In genomic region chr3:156787926-156788663, GRCh38 we compare ENCODE assay signal across 8 cellular contexts. TPM values are rescaled to one million over a fixed set of nuclear protein-coding genes. Genes with fewer than 3 reads are reported as not detected.
DNase-seq lines count a peak whose midpoint lies in the region; ATAC-seq and TF ChIP-seq lines count a peak whose summit lies in the region.

No MANE protein-coding gene starts in this region.

- H3K27me3 ChIP-seq in upper lobe of right lung: no peaks in the 10 kb centered on the region

- intact Hi-C loops in sciatic nerve (cut with DNase I): no loop called here
- intact Hi-C loops in upper lobe of right lung (cut with DNase I): no loop called here

- ATAC-seq in GM18870 (IDR thresholded peaks at IDR 0.05; ENCODE audit: unreplicated experiment) (peak; percentile 71), HG03439 (IDR thresholded peaks at IDR 0.05; ENCODE audit: unreplicated experiment) (peak; percentile 68), sciatic nerve (peak; percentile 46), upper lobe of right lung (no peak)

- no peak for TF ChIP-seq CTCF in upper lobe of right lung (IDR thresholded peaks at IDR 0.05)

- DNase-seq in A172 (ENCODE audit: low spot score) (peak; percentile 92), sciatic nerve (ENCODE audit: low spot score) (no peak), upper lobe of right lung (no peak), midbrain (lab: John Stamatoyannopoulos, UW) (no peak), T-helper 9 cell (no peak)
- DNase-seq in activated naive CD8-positive, alpha-beta T cell treated with anti-CD3 and anti-CD28 coated beads for 36 hours: peak; percentile 14

- H3K27ac ChIP-seq in upper lobe of right lung: no peak overlapping the region

- H3K36me3 ChIP-seq in upper lobe of right lung: no peaks in the 10 kb centered on the region

- H3K4me1 ChIP-seq in upper lobe of right lung: peaks cover 5% of the 10 kb centered on the region

- no peaks in the 10 kb centered on the region for H3K9me3 Mint-ChIP-seq in activated naive CD8-positive, alpha-beta T cell treated with anti-CD3 and anti-CD28 coated beads for 36 hours

- no peak overlapping the region for H3K4me3 ChIP-seq in upper lobe of right lung

- H3K9me3 ChIP-seq in upper lobe of right lung: no peaks in the 10 kb centered on the region

- H3K4me3 Mint-ChIP-seq in activated naive CD8-positive, alpha-beta T cell treated with anti-CD3 and anti-CD28 coated beads for 36 hours: no peak overlapping the region

- H3K27me3 Mint-ChIP-seq in activated naive CD8-positive, alpha-beta T cell treated with anti-CD3 and anti-CD28 coated beads for 36 hours: no peaks in the 10 kb centered on the region

- peak overlapping the region; percentile 42 for H3K27ac Mint-ChIP-seq in activated naive CD8-positive, alpha-beta T cell treated with anti-CD3 and anti-CD28 coated beads for 36 hours

- H3K36me3 Mint-ChIP-seq in activated naive CD8-positive, alpha-beta T cell treated with anti-CD3 and anti-CD28 coated beads for 36 hours: peaks cover 8% of the 10 kb centered on the region

- peaks cover 32% of the 10 kb centered on the region for H3K4me1 Mint-ChIP-seq in activated naive CD8-positive, alpha-beta T cell treated with anti-CD3 and anti-CD28 coated beads for 36 hours

RNA-seq across cellular contexts. Expression of gene LEKR1, which starts 38.1 kb away (rescaled TPM):
- total RNA-seq in A172 (2014; rRNA removed; shearing (Covaris generic)): 0.72 and 0.96 TPM in 2 replicates
- 1 to 10 TPM in 1 of 2 experiments, under 1 TPM in 1; 0.74 to 2.4 TPM for total RNA-seq in activated naive CD8-positive, alpha-beta T cell treated with anti-CD3 and anti-CD28 coated beads for 36 hours
- total RNA-seq in sciatic nerve (1.9 TPM), upper lobe of right lung (2.1 TPM)

Comparison
In these comparisons a context has a peak if more than half of its experiments do, and no peak if none do; other contexts are left out.
1. DNase-seq: peak in A172 (single experiment) and activated naive CD8-positive, alpha-beta T cell treated with anti-CD3 and anti-CD28 coated beads for 36 hours (single experiment); none in sciatic nerve (single experiment), upper lobe of right lung (single experiment), midbrain (single experiment) and T-helper 9 cell (single experiment).